In genomic region chr16:67555795-67556212, GRCh38 we compare ENCODE assay signal across 8 cellular contexts. TPM values are rescaled to one million over a fixed set of nuclear protein-coding genes. Genes with fewer than 3 reads are reported as not detected.
DNase-seq lines count a peak whose midpoint lies in the region; ATAC-seq and TF ChIP-seq lines count a peak whose summit lies in the region.

No MANE protein-coding gene starts in this region.

- CTCF ChIA-PET in A673 (lab: Charles Lee) = interaction anchor here (1.0 to 1.4 kb wide), 2 partner anchors 9 to 35 kb away, joined by 3 to 5 read pairs; no protein-coding TSS in a partner anchor

- H3K36me3 ChIP-seq in A673 (ENCODE audit: insufficient read depth, low read length, poor library complexity, severe bottlenecking) = no peaks in the 10 kb centered on the region

- H3K27ac ChIP-seq in A673 (ENCODE audit: low read depth, low read length, poor library complexity, severe bottlenecking) = peak overlapping the region; percentile 6

- BruUV-seq in A673 (replicated peaks; lab: Mats Ljungman, UMichigan) = no TSS peak

- ATAC-seq in GM21737 (IDR thresholded peaks at IDR 0.05; ENCODE audit: unreplicated experiment) (peak; percentile 43), SK-N-SH treated with all-trans-retinoic acid at 6 μM for 48 hours (peak; percentile 73), HG03378 (IDR thresholded peaks at IDR 0.05; ENCODE audit: unreplicated experiment) (no peak), HG02852 (IDR thresholded peaks at IDR 0.05; ENCODE audit: unreplicated experiment) (no peak), GM21367 (IDR thresholded peaks at IDR 0.05; ENCODE audit: unreplicated experiment) (no peak)

- H3K4me3 ChIP-seq in A673 (ENCODE audit: low read depth, low read length, poor library complexity, severe bottlenecking) (no peak overlapping the region), fibroblast of pulmonary artery (replicated peaks; ENCODE audit: low read depth, low read length) (no peak overlapping the region)

- POLR2A ChIA-PET in A673 (lab: Charles Lee; ENCODE audit: low non-redundant PET) = interaction anchor here (0.6 kb wide), 1 partner anchor 723 kb away, joined by 10 read pairs; no protein-coding TSS in a partner anchor

- H3K9me3 ChIP-seq in A673 (ENCODE audit: low read depth, low read length, poor library complexity, severe bottlenecking) = no peaks in the 10 kb centered on the region

- intact Hi-C loops in A673 (cut with micrococcal nuclease; ENCODE audit: unreplicated experiment) = no loop called here

- no peaks in the 10 kb centered on the region for H3K27me3 ChIP-seq in A673 (replicated peaks; ENCODE audit: insufficient read depth, low read depth, low read length, poor library complexity)

- peaks cover 5% of the 10 kb centered on the region for H3K4me1 ChIP-seq in A673 (ENCODE audit: insufficient read depth, low read length, poor library complexity, severe bottlenecking)

- DNase-seq in A673 (ENCODE audit: low spot score) (peak; percentile 65), fibroblast of pulmonary artery (ENCODE audit: low read depth) (peak; percentile 54), cortex of kidney (lab: John Stamatoyannopoulos, UW) (no peak)

- no peak for TF ChIP-seq CTCF in A673 (conservative IDR thresholded peaks at IDR 0.05; ENCODE audit: low read depth, low read length)
- no peak for TF ChIP-seq CTCF in fibroblast of pulmonary artery (IDR thresholded peaks at IDR 0.05; ENCODE audit: low read length, missing control alignments)

TF ChIP-seq in SK-N-SH treated with all-trans-retinoic acid at 6 μM for 48 hours, 23 proteins besides CTCF, POLR2A, EP300 and RAD21:
- TF ChIP-seq GLIS3 (CRISPR knock-in tag; IDR thresholded peaks at IDR 0.05) (no peak), BACH2 (CRISPR knock-in tag; IDR thresholded peaks at IDR 0.05; ENCODE audit: borderline replicate concordance) (no peak), TSHZ2 (CRISPR knock-in tag; IDR thresholded peaks at IDR 0.05) (no peak), POU6F1 (CRISPR knock-in tag; IDR thresholded peaks at IDR 0.05; ENCODE audit: borderline replicate concordance, low read depth) (no peak), ZNF70 (CRISPR knock-in tag; IDR thresholded peaks at IDR 0.05) (no peak)

RNA-seq across cellular contexts. Expression of gene CTCF, which starts 6.5 kb away (rescaled TPM):
- 68.6 and 74.7 TPM in 2 replicates for total RNA-seq in A673 (2021)

RNA-seq across cellular contexts. Expression of gene RIPOR1, which starts 27.2 kb away (rescaled TPM):
- 22.9 and 29.0 TPM in 2 replicates for total RNA-seq in A673 (2021)

Comparison
In these comparisons a context has a peak if more than half of its experiments do, and no peak if none do; other contexts are left out.
1. ATAC-seq: peak in GM21737 (single experiment) and SK-N-SH treated with all-trans-retinoic acid at 6 μM for 48 hours (single experiment); none in HG03378 (single experiment), HG02852 (single experiment) and GM21367 (single experiment).